ENCODE assay signal across 1 cellular context in the genomic region with DNA sequence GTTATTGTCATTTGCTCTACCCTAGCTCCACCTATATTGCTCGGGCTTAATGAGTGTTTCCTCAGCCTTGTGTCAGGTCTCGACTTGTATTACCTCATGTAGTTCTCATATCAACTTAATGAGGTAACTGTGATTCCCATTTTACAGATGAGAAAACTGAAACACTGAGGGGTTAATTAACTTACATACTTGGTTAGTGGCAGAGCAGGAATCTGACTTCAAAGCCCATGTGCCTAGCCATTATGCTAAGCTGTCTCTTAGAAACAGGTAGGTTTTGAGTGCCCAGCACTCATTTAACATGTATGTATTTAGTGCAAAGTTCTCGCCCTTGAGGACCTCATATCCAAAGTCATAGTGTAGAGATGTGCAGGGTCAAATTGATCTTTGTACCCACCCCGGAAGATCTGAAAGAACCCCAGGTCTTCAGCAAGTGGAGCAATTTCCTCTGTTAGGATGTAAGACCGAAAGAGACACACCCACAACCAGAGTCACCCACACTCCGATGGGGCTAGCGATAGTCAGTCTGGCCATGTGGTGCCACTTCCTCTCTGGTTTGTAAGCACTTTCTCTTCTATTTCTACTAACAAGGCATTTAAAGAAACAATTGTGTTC.
TF ChIP-seq lines count a peak whose summit lies in the region.

No MANE protein-coding gene starts in this region.

TF ChIP-seq in liver, 16 proteins besides CTCF, POLR2A, EP300 and RAD21:
- TF ChIP-seq, protein P1, sequence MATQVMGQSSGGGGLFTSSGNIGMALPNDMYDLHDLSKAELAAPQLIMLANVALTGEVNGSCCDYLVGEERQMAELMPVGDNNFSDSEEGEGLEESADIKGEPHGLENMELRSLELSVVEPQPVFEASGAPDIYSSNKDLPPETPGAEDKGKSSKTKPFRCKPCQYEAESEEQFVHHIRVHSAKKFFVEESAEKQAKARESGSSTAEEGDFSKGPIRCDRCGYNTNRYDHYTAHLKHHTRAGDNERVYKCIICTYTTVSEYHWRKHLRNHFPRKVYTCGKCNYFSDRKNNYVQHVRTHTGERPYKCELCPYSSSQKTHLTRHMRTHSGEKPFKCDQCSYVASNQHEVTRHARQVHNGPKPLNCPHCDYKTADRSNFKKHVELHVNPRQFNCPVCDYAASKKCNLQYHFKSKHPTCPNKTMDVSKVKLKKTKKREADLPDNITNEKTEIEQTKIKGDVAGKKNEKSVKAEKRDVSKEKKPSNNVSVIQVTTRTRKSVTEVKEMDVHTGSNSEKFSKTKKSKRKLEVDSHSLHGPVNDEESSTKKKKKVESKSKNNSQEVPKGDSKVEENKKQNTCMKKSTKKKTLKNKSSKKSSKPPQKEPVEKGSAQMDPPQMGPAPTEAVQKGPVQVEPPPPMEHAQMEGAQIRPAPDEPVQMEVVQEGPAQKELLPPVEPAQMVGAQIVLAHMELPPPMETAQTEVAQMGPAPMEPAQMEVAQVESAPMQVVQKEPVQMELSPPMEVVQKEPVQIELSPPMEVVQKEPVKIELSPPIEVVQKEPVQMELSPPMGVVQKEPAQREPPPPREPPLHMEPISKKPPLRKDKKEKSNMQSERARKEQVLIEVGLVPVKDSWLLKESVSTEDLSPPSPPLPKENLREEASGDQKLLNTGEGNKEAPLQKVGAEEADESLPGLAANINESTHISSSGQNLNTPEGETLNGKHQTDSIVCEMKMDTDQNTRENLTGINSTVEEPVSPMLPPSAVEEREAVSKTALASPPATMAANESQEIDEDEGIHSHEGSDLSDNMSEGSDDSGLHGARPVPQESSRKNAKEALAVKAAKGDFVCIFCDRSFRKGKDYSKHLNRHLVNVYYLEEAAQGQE (IDR thresholded peaks at IDR 0.05) = no peak
- no peak for TF ChIP-seq HNF4G (IDR thresholded peaks at IDR 0.05)
- TF ChIP-seq, protein P2, sequence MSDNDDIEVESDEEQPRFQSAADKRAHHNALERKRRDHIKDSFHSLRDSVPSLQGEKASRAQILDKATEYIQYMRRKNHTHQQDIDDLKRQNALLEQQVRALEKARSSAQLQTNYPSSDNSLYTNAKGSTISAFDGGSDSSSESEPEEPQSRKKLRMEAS (IDR thresholded peaks at IDR 0.05) = peak; percentile 12
TF ChIP-seq in liver: peak in this region for 1.
